ENCODE assay signal across 8 cellular contexts in genomic region chr17:8894673-8895578, GRCh38. TPM values are rescaled to one million over a fixed set of nuclear protein-coding genes. Genes with fewer than 3 reads are reported as not detected.
DNase-seq lines count a peak whose midpoint lies in the region; ATAC-seq and TF ChIP-seq lines count a peak whose summit lies in the region.

No MANE protein-coding gene starts in this region.

- TF ChIP-seq RAD21 in IMR-90 (IDR thresholded peaks at IDR 0.05; ENCODE audit: low read length), result peak; percentile 56

- dilution Hi-C loops in IMR-90 (cut with HindIII; ENCODE audit: low sequenced_read_pairs, unreplicated experiment), result no loop called here

- no TSS peak for BruUV-seq in IMR-90 (replicated peaks; lab: Mats Ljungman, UMichigan)

- in situ Hi-C loops in IMR-90 (cut with MboI; ENCODE audit: low sequenced_read_pairs) (no loop called here), SK-MEL-5 (cut with HindIII; ENCODE audit: low pct_unique_long_range_greater_than_20kb, low sequenced_read_pairs) (no loop called here)

- H3K27ac ChIP-seq in IMR-90 (ENCODE audit: insufficient read depth, low read length), result no peak overlapping the region
- no peak overlapping the region for H3K27ac ChIP-seq in ascending aorta

- CTCF ChIA-PET in IMR-90 (lab: Yijun Ruan, JAX), result interaction anchor here (1.4 kb wide), 1 partner anchor 95 kb away, joined by 3 read pairs; the partner anchor contains the start of gene MFSD6L

- H3K9me3 ChIP-seq in IMR-90 (ENCODE audit: control insufficient read depth, insufficient read depth, low read length), result no peaks in the 10 kb centered on the region
- no peaks in the 10 kb centered on the region for H3K9me3 ChIP-seq in ascending aorta

- no peak overlapping the region; the same call in 1 of the 2 replicates for H3K4me2 ChIP-seq in IMR-90 (ENCODE audit: low read depth, low read length)

- H3K36me3 ChIP-seq in IMR-90 (ENCODE audit: control insufficient read depth, insufficient read depth, low read length), result no peaks in the 10 kb centered on the region
- H3K36me3 ChIP-seq in ascending aorta, result no peaks in the 10 kb centered on the region

- H3K27me3 ChIP-seq in IMR-90 (ENCODE audit: control insufficient read depth, insufficient read depth, low read length), result no peaks in the 10 kb centered on the region; the same call in 1 of the 2 replicates
- no peaks in the 10 kb centered on the region for H3K27me3 ChIP-seq in ascending aorta

- 68% methylated on average over 7 of the region's 24 CpGs; no CpG with 5 or more reads in 1 of the 2 experiments for WGBS in IMR-90 (ENCODE audit: extremely low coverage in 2 of 2, insufficient read length in 1 of 2), 2 experiments

- H2AFZ ChIP-seq in IMR-90 (replicated peaks; ENCODE audit: low read length, poor library complexity), result no peak overlapping the region

- H3K79me1 ChIP-seq in IMR-90 (ENCODE audit: low read depth in 1 of 2, low read length in 2 of 2), result no peaks in the 10 kb centered on the region

- H4K5ac ChIP-seq in IMR-90 (ENCODE audit: low read depth, low read length), result no peak overlapping the region

- no peak overlapping the region for H2BK5ac ChIP-seq in IMR-90 (ENCODE audit: low read depth, low read length, poor library complexity, severe bottlenecking)

- TF ChIP-seq CTCF in IMR-90 (conservative IDR thresholded peaks at IDR 0.05; ENCODE audit: low read depth, low read length) (peak; percentile 60), ascending aorta (IDR thresholded peaks at IDR 0.05) (peak; percentile 65 to 77 (median 72))

- no peak overlapping the region for H2BK15ac ChIP-seq in IMR-90 (ENCODE audit: low read depth, low read length)

- no peak overlapping the region for H3K4ac ChIP-seq in IMR-90 (ENCODE audit: low read depth, low read length)

- ATAC-seq in IMR-90 (ENCODE audit: low read depth) (peak; percentile 98), left ventricle myocardium superior (peak; percentile 86), GM21390 (IDR thresholded peaks at IDR 0.05; ENCODE audit: unreplicated experiment) (no peak)

- H3K9ac ChIP-seq in IMR-90 (ENCODE audit: low read depth, low read length), result no peak overlapping the region

- no peak overlapping the region for H2AK9ac ChIP-seq in IMR-90 (replicated peaks; ENCODE audit: low read depth, low read length, poor library complexity)

- TF ChIP-seq POLR2A in IMR-90 (IDR thresholded peaks at IDR 0.05; ENCODE audit: low read depth, low read length), result no peak

- H3K56ac ChIP-seq in IMR-90 (ENCODE audit: extremely low read depth, insufficient read depth, low read length), result no peak overlapping the region

- POLR2A ChIA-PET in IMR-90 (lab: Charles Lee; ENCODE audit: unreplicated experiment), result no interaction called here

- H3K4me1 ChIP-seq in IMR-90 (ENCODE audit: control insufficient read depth, insufficient read depth, low read length) (no peaks in the 10 kb centered on the region), ascending aorta (peaks cover 0 to 4% of the 10 kb centered on the region in 2 donors)

- peak; percentile 1 to 67 (median 29) for DNase-seq in NCI-H1417 (lab: John Stamatoyannopoulos, UW)
- DNase-seq in NCI-H1417 treated with DMSO at 0.1 percent for 48 hours (lab: John Stamatoyannopoulos, UW), result no peak
- peak; percentile 59 for DNase-seq in IMR-90
- DNase-seq in SK-MEL-5 (ENCODE audit: low read depth, low spot score), result peak; percentile 83
- DNase-seq in ascending aorta (ENCODE audit: low spot score in 2 of 2), result peak in 1 of 2 donors; percentile 68
- DNase-seq in left ventricle myocardium superior, result peak; percentile 54
- peak; percentile 72 for DNase-seq in retina

- H3K23ac ChIP-seq in IMR-90 (ENCODE audit: low read depth, low read length), result no peak overlapping the region

- H3K18ac ChIP-seq in IMR-90 (ENCODE audit: low read depth, low read length), result no peak overlapping the region

- H2BK120ac ChIP-seq in IMR-90 (ENCODE audit: low read depth, low read length), result no peak overlapping the region

- H2BK20ac ChIP-seq in IMR-90 (ENCODE audit: low read depth, low read length), result no peak overlapping the region

- H3K14ac ChIP-seq in IMR-90 (replicated peaks; ENCODE audit: low read depth, low read length), result no peak overlapping the region

- H4K20me1 ChIP-seq in IMR-90 (ENCODE audit: insufficient read depth, low read length), result no peaks in the 10 kb centered on the region

- no peak overlapping the region for H4K8ac ChIP-seq in IMR-90 (ENCODE audit: low read depth in 2 of 2, low read length in 2 of 2)

- no peak overlapping the region for H2AK5ac ChIP-seq in IMR-90 (ENCODE audit: low read depth, low read length)

- H3K9me1 ChIP-seq in IMR-90 (ENCODE audit: insufficient read depth, low read length), result no peaks in the 10 kb centered on the region

- no peak overlapping the region for H4K91ac ChIP-seq in IMR-90 (ENCODE audit: insufficient read depth, low read depth, low read length)

- H3K4me3 ChIP-seq in IMR-90 (ENCODE audit: insufficient read depth, low read depth, low read length), result no peak overlapping the region
- peak overlapping the region in 1 of 2 donors; percentile 8 for H3K4me3 ChIP-seq in ascending aorta

- intact Hi-C loops in IMR-90 (cut with micrococcal nuclease), result loop anchor here (1.0 to 10.0 kb wide), 2 partner anchors 141 to 630 kb away; no protein-coding TSS in a partner anchor
- intact Hi-C loops in ascending aorta (cut with DNase I), result loop anchor here (10.0 kb wide), 1 partner anchor 510 kb away; the partner anchor contains the start of gene RPL26
- intact Hi-C loops in left ventricle myocardium superior (cut with micrococcal nuclease), result loop anchor here (10.0 kb wide), 2 partner anchors 90 to 480 kb away; no protein-coding TSS in a partner anchor

TF ChIP-seq in IMR-90, 13 proteins besides CTCF, POLR2A, EP300 and RAD21:
- no peak for TF ChIP-seq USF2 (IDR thresholded peaks at IDR 0.05; ENCODE audit: low read depth, low read length)
- TF ChIP-seq SMC3 (IDR thresholded peaks at IDR 0.05; ENCODE audit: low read depth, low read length), result peak; percentile 36
TF ChIP-seq in IMR-90: peak in this region for 1.

RNA-seq across cellular contexts. Expression of gene PIK3R6, which starts 27.5 kb away (rescaled TPM):
- total RNA-seq in IMR-90 (2012; rRNA removed) (not detected in 2 replicates), ascending aorta (2.2 TPM), left ventricle myocardium superior (1.4 TPM)
- not detected in 2 replicates for polyA plus RNA-seq in IMR-90 (2012; rRNA removed)
- polyA plus RNA-seq in IMR-90 (2012; cell fraction: cytosol; rRNA removed), result not detected in 2 replicates
- polyA plus RNA-seq in IMR-90 (2012; cell fraction: nucleus; rRNA removed; ENCODE audit: low replicate concordance), result not detected in 2 replicates
- total RNA-seq in SK-MEL-5 (2014; rRNA removed; shearing (Covaris generic)), result 0.05 TPM in 1 of 2 replicates, not detected in the other
- 0.04 and 0.16 TPM in 2 replicates for polyA plus RNA-seq in SK-MEL-5 (2015; cell fraction: cytosol; rRNA removed)
- not detected in 2 replicates for polyA plus RNA-seq in SK-MEL-5 (2015; cell fraction: nucleus; rRNA removed)
